8 cellular contexts compared by ENCODE assay signal in the genomic region with DNA sequence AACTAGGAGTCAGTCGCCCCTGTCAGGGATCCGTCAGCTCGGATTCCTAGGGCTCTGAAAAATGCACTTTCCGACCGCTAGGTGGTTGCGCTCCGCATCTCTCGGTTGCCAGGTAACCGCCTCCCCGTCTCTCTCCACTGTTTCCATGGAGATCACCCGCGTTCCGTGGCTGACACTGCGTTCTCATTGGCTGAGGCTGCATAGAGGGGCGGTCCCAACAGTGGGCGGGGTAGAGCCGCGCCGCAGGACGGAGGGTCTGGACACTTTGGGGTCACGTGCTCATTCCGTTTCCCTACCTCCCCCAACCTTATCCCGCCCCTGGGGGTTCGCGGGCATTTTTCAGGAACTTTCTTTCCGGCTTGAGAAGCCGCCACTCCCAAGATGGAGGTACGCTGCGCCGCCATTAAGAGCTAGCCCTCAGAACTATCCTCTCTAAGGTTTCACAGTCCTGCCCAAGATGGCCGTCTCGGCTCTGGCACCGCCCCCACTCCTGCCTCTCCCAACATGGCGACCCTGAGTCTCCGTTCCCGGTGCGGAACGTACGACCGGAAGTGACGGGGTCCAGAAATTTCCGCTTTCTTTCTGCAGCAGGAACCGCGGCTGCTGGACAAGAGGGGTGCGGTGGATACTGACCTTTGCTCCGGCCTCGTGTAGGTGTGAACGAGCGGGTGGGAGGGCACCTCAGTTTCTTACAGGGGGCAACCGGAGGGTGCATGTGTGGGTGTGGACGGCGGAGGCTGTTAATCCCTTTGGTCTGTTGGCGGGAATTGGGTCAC. TPM values are rescaled to one million over a fixed set of nuclear protein-coding genes. Genes with fewer than 3 reads are reported as not detected.
DNase-seq lines count a peak whose midpoint lies in the region; TF ChIP-seq lines count a peak whose summit lies in the region.

Gene ODAD3, minus strand, starts transcription at position 65 of the 776 bp plus-strand sequence. CDS start 105 bp downstream, outside the sequence.
A gene with protein sequence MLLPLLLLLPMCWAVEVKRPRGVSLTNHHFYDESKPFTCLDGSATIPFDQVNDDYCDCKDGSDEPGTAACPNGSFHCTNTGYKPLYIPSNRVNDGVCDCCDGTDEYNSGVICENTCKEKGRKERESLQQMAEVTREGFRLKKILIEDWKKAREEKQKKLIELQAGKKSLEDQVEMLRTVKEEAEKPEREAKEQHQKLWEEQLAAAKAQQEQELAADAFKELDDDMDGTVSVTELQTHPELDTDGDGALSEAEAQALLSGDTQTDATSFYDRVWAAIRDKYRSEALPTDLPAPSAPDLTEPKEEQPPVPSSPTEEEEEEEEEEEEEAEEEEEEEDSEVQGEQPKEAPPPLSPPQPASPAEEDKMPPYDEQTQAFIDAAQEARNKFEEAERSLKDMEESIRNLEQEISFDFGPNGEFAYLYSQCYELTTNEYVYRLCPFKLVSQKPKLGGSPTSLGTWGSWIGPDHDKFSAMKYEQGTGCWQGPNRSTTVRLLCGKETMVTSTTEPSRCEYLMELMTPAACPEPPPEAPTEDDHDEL (plus strand): TSS at position 579 of the 776 bp plus-strand sequence. CDS start 483 bp downstream, outside the sequence.

- H3K36me3 Mint-ChIP-seq in H9 (ENCODE audit: insufficient read depth in 1 of 3, low read depth in 3 of 3) = peaks cover 24 to 40% (median 40%) of the 10 kb centered on the region in 3 experiments
- peaks cover 5% of the 10 kb centered on the region for H3K36me3 Mint-ChIP-seq in neural crest cell (ENCODE audit: low read depth)

- H4K5ac ChIP-seq in H9 (ENCODE audit: insufficient read length, low read depth, low read length) = peak within 1 kb of the TSS; percentile 80

- H3K23ac ChIP-seq in H9 (ENCODE audit: insufficient read length, low read depth, low read length) = no peak within 1 kb of the TSS

- H4K8ac ChIP-seq in H9 (replicated peaks; ENCODE audit: insufficient read length, low read depth, low read length) = no peak within 1 kb of the TSS

- no peak within 1 kb of the TSS for H3K56ac ChIP-seq in H9 (ENCODE audit: insufficient read length, low read depth, low read length)

- H3K4ac ChIP-seq in H9 (ENCODE audit: low read depth, low read length) = no peak within 1 kb of the TSS; the same call in 1 of the 2 replicates

- H3K79me1 ChIP-seq in H9 (ENCODE audit: insufficient read depth, low read depth, low read length, poor library complexity, severe bottlenecking) = peaks cover 7% of the 10 kb centered on the region

- no peak within 1 kb of the TSS for H2BK12ac ChIP-seq in H9 (ENCODE audit: insufficient read length, low read depth, low read length)

- peaks cover 4% of the 10 kb centered on the region; the same call in 1 of the 2 replicates for H3K79me2 ChIP-seq in H9 (ENCODE audit: insufficient read depth, low read length)

- H2AK5ac ChIP-seq in H9 (ENCODE audit: insufficient read length, low read length) = no peak within 1 kb of the TSS

- H3K27me3 Mint-ChIP-seq in H9 (ENCODE audit: low read depth) = peaks cover 2% of the 10 kb centered on the region; the same call in 1 of the 2 replicates
- H3K27me3 Mint-ChIP-seq in neural crest cell (ENCODE audit: low read depth) = no peaks in the 10 kb centered on the region

- peak within 1 kb of the TSS; percentile 68 for H3T11ph ChIP-seq in H9 (ENCODE audit: low read length)

- no peaks in the 10 kb centered on the region for H3K9me3 ChIP-seq in H9 (ENCODE audit: control insufficient read depth, low read depth, low read length)
- H3K9me3 ChIP-seq in stomach smooth muscle (ENCODE audit: control insufficient read depth in 2 of 2, low read length in 2 of 2) = no peaks in the 10 kb centered on the region

- peaks cover 9% of the 10 kb centered on the region for H3K23me2 ChIP-seq in H9 (ENCODE audit: insufficient read length, low read depth, low read length, poor library complexity, severe bottlenecking)

- DNase-seq in GDM1 (lab: John Stamatoyannopoulos, UW) (peak; percentile 99), H9 (peak; percentile 99), M059J (ENCODE audit: low read depth) (peak; percentile 100), SHP77 (lab: John Stamatoyannopoulos, UW) (peak; percentile 99 to 100), activated gamma-delta T cell treated with Interleukin-2 at 50 U/mL for 16 hours (peak; percentile 98), foreskin fibroblast (peak; percentile 99 to 100), neural crest cell (ENCODE audit: low read depth, low spot score) (peak; percentile 98)

- H3K14ac ChIP-seq in H9 (ENCODE audit: insufficient read depth, low read length) = peak within 1 kb of the TSS; percentile 94

- H3K4me1 ChIP-seq in H9 (ENCODE audit: insufficient read depth, low read length) (peaks cover 3% of the 10 kb centered on the region; the same call in 1 of the 2 replicates), stomach smooth muscle (ENCODE audit: control insufficient read depth, insufficient read depth, low read length) (peaks cover 19% of the 10 kb centered on the region)

- H2AFZ ChIP-seq in H9 (ENCODE audit: low read length) = no peak within 1 kb of the TSS

- H3K27me3 ChIP-seq in H9 (ENCODE audit: insufficient read depth, low read length) (no peaks in the 10 kb centered on the region), stomach smooth muscle (ENCODE audit: control insufficient read depth in 1 of 2, insufficient read depth in 2 of 2, low read length in 2 of 2) (no peaks in the 10 kb centered on the region)

- H3K36me3 ChIP-seq in stomach smooth muscle (ENCODE audit: control insufficient read depth in 2 of 2, insufficient read depth in 2 of 2, low read length in 2 of 2) = peaks cover 7 to 10% of the 10 kb centered on the region in 2 donors

- peak within 1 kb of the TSS; percentile 80 for H3K18ac ChIP-seq in H9 (ENCODE audit: insufficient read length, low read depth, low read length)

- H3K27ac ChIP-seq in H9 (ENCODE audit: insufficient read length, low read depth, low read length) = no peak within 1 kb of the TSS
- peak within 1 kb of the TSS; percentile 74 for H3K27ac ChIP-seq in stomach smooth muscle (ENCODE audit: low read length)

- H3K4me3 Mint-ChIP-seq in H9 = peak within 1 kb of the TSS; percentile 98 to 100
- peak within 1 kb of the TSS; percentile 100 for H3K4me3 Mint-ChIP-seq in neural crest cell

- H3K9ac ChIP-seq in H9 (ENCODE audit: extremely low read depth, insufficient read length, low read length) = peak within 1 kb of the TSS; percentile 96
- H3K9ac ChIP-seq in stomach smooth muscle (ENCODE audit: low read length in 2 of 2) = peak within 1 kb of the TSS; percentile 78 to 80

- H2BK5ac ChIP-seq in H9 (ENCODE audit: insufficient read length, low read length) = peak within 1 kb of the TSS; percentile 43

- no peak within 1 kb of the TSS; the same call in 1 of the 2 replicates for H2BK15ac ChIP-seq in H9 (ENCODE audit: low read depth, low read length)

- peak within 1 kb of the TSS; percentile 94 for H3K4me2 ChIP-seq in H9 (ENCODE audit: insufficient read depth, insufficient read length, low read length)

- H3K9me3 Mint-ChIP-seq in H9 (no peaks in the 10 kb centered on the region), neural crest cell (no peaks in the 10 kb centered on the region)

- H2BK120ac ChIP-seq in H9 (ENCODE audit: low read depth, low read length, poor library complexity, severe bottlenecking) = no peak within 1 kb of the TSS

- H3K4me3 ChIP-seq in foreskin fibroblast (ENCODE audit: low read depth in 1 of 2, low read length in 2 of 2) (peak within 1 kb of the TSS; percentile 82 to 93), stomach smooth muscle (ENCODE audit: low read length in 2 of 2) (peak within 1 kb of the TSS; percentile 86 to 97)

- H4K20me1 ChIP-seq in H9 (ENCODE audit: control insufficient read depth, insufficient read depth, insufficient read length) = no peaks in the 10 kb centered on the region

- H3K27ac Mint-ChIP-seq in H9 (peak within 1 kb of the TSS; percentile 98 to 100 (median 100)), neural crest cell (ENCODE audit: unreplicated experiment) (peak within 1 kb of the TSS; percentile 98)

- H4K91ac ChIP-seq in H9 (ENCODE audit: insufficient read length, low read depth, low read length) = no peak within 1 kb of the TSS

- WGBS in H9 (ENCODE audit: extremely low coverage, insufficient read length, low lambda C conversion rate) = no CpG with 5 or more reads among the region's 53 CpGs

- no peak within 1 kb of the TSS for H2BK20ac ChIP-seq in H9 (ENCODE audit: low read depth, low read length, poor library complexity, severe bottlenecking)

- H3K4me1 Mint-ChIP-seq in H9 = peaks cover 10 to 17% of the 10 kb centered on the region in 2 experiments
- H3K4me1 Mint-ChIP-seq in neural crest cell = peaks cover 22% of the 10 kb centered on the region

- TF ChIP-seq CTCF in H9 (conservative IDR thresholded peaks at IDR 0.05) = peak; percentile 93
- TF ChIP-seq CTCF in foreskin fibroblast (IDR thresholded peaks at IDR 0.05; ENCODE audit: low read depth, low read length) = peak; percentile 84
- peak; percentile 95 for TF ChIP-seq CTCF in neural crest cell (conservative IDR thresholded peaks at IDR 0.05)

RNA-seq across cellular contexts. Expression of gene ODAD3, which starts in this region (rescaled TPM):
- total RNA-seq in H9 (2021) (2.2 and 2.5 TPM in 2 replicates), neural crest cell (2.2 and 3.1 TPM in 2 replicates)
- 0.32 and 0.54 TPM in 2 replicates for total RNA-seq in M059J (2014; rRNA removed; shearing (Covaris generic))

RNA-seq across cellular contexts. Expression of the second gene that starts in this region (rescaled TPM):
- total RNA-seq in H9 (2021) (431 and 437 TPM in 2 replicates), neural crest cell (388 and 391 TPM in 2 replicates)
- total RNA-seq in M059J (2014; rRNA removed; shearing (Covaris generic)) = 65.9 and 132 TPM in 2 replicates
